1 cellular context compared by ENCODE assay signal in the genomic region with DNA sequence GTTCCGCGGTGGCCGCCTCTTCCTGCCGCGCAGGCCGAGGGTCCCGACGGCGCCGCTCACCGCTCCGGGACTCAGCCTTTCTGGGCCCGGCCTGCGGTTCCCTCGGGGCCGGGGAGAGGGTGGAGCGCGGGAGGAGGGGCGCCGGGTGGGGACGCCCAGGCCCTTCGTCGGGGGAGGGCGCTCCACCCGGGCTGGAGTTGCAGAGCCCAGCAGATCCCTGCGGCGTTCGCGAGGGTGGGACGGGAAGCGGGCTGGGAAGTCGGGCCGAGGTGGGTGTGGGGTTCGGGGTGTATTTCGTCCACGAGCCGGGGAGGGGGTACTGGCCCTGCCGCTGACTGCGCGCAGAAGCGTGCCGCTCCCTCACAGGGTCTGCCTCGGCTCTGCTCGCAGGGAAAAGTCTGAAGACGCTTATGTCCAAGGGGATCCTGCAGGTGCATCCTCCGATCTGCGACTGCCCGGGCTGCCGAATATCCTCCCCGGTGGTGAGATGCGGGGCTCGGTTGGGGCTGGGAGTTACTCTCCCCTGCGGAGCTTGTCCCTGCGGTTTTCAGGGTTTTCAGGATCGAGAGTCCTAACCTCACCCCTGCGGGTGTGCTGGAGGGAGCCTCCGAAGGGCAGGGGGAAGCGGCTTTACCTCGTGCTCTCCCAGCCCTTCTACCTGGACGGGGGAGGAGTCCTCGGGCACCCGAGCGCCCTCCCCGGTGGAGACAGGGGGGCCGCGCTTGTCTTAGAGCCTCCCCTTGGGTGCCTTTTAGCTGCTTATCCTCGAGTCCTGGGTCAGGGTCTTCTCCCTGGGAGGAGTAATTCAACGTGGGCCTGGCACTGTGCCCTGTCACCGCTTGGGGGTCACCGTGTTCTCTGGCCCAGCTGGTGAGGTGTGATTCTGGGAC.
TF ChIP-seq lines count a peak whose summit lies in the region.

No MANE protein-coding gene starts in this region.

TF ChIP-seq in HEK293, 187 proteins besides CTCF, POLR2A, EP300 and RAD21 (continued from another document and continues in another):
- TF ChIP-seq ZBTB7A (tag by site-specific recombination; IDR thresholded peaks at IDR 0.05; ENCODE audit: low read depth) (peak; percentile 81; the same call in 1 of the 2 replicates), YY1 (tag by site-specific recombination; IDR thresholded peaks at IDR 0.05) (no peak), ZNF280C (tag by site-specific recombination; IDR thresholded peaks at IDR 0.05) (no peak), ZNF747 (tag by site-specific recombination; IDR thresholded peaks at IDR 0.05) (no peak), ZNF521 (tag by site-specific recombination; IDR thresholded peaks at IDR 0.05) (no peak), ZNF19 (tag by site-specific recombination; IDR thresholded peaks at IDR 0.05; ENCODE audit: low read depth) (no peak), ZNF449 (tag by site-specific recombination; IDR thresholded peaks at IDR 0.05) (peak; percentile 97), KLF10 (tag by site-specific recombination; IDR thresholded peaks at IDR 0.05) (no peak), ZNF623 (tag by site-specific recombination; IDR thresholded peaks at IDR 0.05) (no peak), ZNF544 (tag by site-specific recombination; IDR thresholded peaks at IDR 0.05) (no peak), ZNF473 (tag by site-specific recombination; IDR thresholded peaks at IDR 0.05) (no peak), ZBTB11 (tag by site-specific recombination; conservative IDR thresholded peaks at IDR 0.05; ENCODE audit: low read depth) (0 out of 2 replicates have a peak, but pooled peaks have one; percentile 33), HOXC10 (CRISPR knock-in tag; IDR thresholded peaks at IDR 0.05) (no peak), ZNF514 (tag by site-specific recombination; IDR thresholded peaks at IDR 0.05) (no peak), ZNF121 (tag by site-specific recombination; IDR thresholded peaks at IDR 0.05) (no peak), ZNF48 (tag by site-specific recombination; IDR thresholded peaks at IDR 0.05) (no peak), ZBTB48 (tag by site-specific recombination; IDR thresholded peaks at IDR 0.05) (peak; percentile 68), ZNF266 (tag by site-specific recombination; IDR thresholded peaks at IDR 0.05; ENCODE audit: low read depth) (no peak), WT1 (tag by site-specific recombination; IDR thresholded peaks at IDR 0.05) (0 out of 2 replicates have a peak, but pooled peaks have one; percentile 36), GLIS1 (tag by site-specific recombination; IDR thresholded peaks at IDR 0.05) (peak; percentile 53; the same call in 1 of the 2 replicates), ZBTB20 (tag by site-specific recombination; IDR thresholded peaks at IDR 0.05) (peak; percentile 93), PRDM1 (tag by site-specific recombination; IDR thresholded peaks at IDR 0.05) (no peak), ZNF112 (tag by site-specific recombination; IDR thresholded peaks at IDR 0.05) (no peak), ZNF624 (tag by site-specific recombination; IDR thresholded peaks at IDR 0.05) (no peak), RBAK (tag by site-specific recombination; IDR thresholded peaks at IDR 0.05) (no peak), ZNF518A (tag by site-specific recombination; conservative IDR thresholded peaks at IDR 0.05; ENCODE audit: low read depth) (no peak), FEZF1 (tag by site-specific recombination; IDR thresholded peaks at IDR 0.05) (no peak), ZNF677 (tag by site-specific recombination; IDR thresholded peaks at IDR 0.05) (no peak), ZNF555 (tag by site-specific recombination; conservative IDR thresholded peaks at IDR 0.05) (no peak), ZNF157 (tag by site-specific recombination; IDR thresholded peaks at IDR 0.05) (no peak), HOXD13 (CRISPR knock-in tag; IDR thresholded peaks at IDR 0.05; ENCODE audit: borderline replicate concordance) (no peak), SALL2 (tag by site-specific recombination; IDR thresholded peaks at IDR 0.05; ENCODE audit: borderline replicate concordance) (no peak), KLF8 (tag by site-specific recombination; IDR thresholded peaks at IDR 0.05) (peak; percentile 92), ZXDB (tag by site-specific recombination; IDR thresholded peaks at IDR 0.05) (peak; percentile 97)
- TF ChIP-seq, protein P1, sequence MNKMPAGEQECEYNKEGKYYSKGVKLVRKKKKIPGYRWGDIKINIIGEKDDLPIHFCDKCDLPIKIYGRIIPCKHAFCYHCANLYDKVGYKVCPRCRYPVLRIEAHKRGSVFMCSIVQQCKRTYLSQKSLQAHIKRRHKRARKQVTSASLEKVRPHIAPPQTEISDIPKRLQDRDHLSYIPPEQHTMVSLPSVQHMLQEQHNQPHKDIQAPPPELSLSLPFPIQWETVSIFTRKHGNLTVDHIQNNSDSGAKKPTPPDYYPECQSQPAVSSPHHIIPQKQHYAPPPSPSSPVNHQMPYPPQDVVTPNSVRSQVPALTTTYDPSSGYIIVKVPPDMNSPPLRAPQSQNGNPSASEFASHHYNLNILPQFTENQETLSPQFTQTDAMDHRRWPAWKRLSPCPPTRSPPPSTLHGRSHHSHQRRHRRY (tag by site-specific recombination; IDR thresholded peaks at IDR 0.05) = peak; percentile 71; the same call in 1 of the 2 replicates
- TF ChIP-seq, protein P2, sequence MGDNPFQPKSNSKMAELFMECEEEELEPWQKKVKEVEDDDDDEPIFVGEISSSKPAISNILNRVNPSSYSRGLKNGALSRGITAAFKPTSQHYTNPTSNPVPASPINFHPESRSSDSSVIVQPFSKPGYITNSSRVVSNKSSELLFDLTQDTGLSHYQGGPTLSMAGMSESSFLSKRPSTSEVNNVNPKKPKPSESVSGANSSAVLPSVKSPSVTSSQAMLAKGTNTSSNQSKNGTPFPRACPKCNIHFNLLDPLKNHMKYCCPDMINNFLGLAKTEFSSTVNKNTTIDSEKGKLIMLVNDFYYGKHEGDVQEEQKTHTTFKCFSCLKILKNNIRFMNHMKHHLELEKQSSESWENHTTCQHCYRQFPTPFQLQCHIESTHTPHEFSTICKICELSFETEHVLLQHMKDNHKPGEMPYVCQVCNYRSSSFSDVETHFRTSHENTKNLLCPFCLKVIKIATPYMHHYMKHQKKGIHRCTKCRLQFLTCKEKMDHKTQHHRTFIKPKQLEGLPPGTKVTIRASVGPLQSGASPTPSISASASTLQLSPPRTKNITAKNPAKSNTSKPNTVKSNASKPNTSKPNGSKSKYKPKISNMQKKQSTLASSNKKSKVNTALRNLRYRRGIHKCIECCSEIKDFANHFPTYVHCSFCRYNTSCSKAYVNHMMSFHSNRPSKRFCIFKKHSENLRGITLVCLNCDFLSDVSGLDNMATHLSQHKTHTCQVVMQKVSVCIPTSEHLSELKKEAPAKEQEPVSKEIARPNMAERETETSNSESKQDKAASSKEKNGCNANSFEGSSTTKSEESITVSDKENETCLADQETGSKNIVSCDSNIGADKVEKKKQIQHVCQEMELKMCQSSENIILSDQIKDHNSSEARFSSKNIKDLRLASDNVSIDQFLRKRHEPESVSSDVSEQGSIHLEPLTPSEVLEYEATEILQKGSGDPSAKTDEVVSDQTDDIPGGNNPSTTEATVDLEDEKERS (tag by site-specific recombination; IDR thresholded peaks at IDR 0.05) = no peak
- TF ChIP-seq, protein P3, sequence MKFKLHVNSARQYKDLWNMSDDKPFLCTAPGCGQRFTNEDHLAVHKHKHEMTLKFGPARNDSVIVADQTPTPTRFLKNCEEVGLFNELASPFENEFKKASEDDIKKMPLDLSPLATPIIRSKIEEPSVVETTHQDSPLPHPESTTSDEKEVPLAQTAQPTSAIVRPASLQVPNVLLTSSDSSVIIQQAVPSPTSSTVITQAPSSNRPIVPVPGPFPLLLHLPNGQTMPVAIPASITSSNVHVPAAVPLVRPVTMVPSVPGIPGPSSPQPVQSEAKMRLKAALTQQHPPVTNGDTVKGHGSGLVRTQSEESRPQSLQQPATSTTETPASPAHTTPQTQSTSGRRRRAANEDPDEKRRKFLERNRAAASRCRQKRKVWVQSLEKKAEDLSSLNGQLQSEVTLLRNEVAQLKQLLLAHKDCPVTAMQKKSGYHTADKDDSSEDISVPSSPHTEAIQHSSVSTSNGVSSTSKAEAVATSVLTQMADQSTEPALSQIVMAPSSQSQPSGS (tag by site-specific recombination; IDR thresholded peaks at IDR 0.05; ENCODE audit: low read depth) = no peak
- TF ChIP-seq, protein P4, sequence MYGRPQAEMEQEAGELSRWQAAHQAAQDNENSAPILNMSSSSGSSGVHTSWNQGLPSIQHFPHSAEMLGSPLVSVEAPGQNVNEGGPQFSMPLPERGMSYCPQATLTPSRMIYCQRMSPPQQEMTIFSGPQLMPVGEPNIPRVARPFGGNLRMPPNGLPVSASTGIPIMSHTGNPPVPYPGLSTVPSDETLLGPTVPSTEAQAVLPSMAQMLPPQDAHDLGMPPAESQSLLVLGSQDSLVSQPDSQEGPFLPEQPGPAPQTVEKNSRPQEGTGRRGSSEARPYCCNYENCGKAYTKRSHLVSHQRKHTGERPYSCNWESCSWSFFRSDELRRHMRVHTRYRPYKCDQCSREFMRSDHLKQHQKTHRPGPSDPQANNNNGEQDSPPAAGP (tag by site-specific recombination; IDR thresholded peaks at IDR 0.05) = peak; percentile 90
